In the genomic region with DNA sequence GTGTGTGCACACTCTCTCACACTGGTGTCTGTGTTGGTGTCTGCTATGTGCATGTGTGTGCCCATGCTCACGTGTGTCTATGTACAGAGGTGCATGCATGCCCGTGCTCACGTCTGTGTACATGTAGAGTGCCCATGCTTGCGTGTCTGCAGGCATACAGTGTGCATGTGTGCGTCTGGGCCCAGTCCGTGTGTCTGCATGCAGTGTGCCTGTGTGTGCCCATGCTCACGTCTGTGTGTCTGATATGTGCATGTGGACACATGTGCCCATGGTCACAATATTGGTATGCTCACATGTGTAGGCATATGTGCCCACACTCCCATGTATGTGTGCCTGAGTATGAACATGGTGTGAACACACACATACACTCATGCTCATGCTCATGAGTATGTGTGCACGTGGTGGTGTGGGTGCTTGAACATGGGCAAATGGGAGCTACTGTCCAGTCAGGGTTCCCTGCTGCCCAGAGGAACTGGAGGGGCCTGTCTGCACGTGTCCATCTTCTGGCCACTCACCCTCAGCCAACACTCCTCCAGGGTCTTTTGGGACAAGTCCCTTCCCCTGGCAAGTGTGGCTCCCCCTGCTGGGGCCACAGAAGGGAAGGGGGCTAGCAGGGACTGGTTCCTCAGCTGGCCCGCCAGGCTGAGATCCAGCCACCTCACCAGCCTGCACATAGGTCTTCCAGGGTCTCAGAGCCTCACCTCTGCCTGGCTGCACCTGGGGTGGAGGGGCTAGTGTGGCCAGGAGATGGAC, we compare ENCODE assay signal across 1 cellular context.
A peak's percentile ranks its signal among the peaks of the same experiment; 100 is the strongest.
TF ChIP-seq lines count a peak whose summit lies in the region.

No MANE protein-coding gene starts in this region.

TF ChIP-seq in K562, 482 proteins besides CTCF, POLR2A, EP300 and RAD21 (continued from another document and continues in another):
- TF ChIP-seq, protein P1, sequence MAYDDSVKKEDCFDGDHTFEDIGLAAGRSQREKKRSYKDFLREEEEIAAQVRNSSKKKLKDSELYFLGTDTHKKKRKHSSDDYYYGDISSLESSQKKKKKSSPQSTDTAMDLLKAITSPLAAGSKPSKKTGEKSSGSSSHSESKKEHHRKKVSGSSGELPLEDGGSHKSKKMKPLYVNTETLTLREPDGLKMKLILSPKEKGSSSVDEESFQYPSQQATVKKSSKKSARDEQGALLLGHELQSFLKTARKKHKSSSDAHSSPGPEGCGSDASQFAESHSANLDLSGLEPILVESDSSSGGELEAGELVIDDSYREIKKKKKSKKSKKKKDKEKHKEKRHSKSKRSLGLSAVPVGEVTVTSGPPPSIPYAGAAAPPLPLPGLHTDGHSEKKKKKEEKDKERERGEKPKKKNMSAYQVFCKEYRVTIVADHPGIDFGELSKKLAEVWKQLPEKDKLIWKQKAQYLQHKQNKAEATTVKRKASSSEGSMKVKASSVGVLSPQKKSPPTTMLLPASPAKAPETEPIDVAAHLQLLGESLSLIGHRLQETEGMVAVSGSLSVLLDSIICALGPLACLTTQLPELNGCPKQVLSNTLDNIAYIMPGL (CRISPR knock-in tag; IDR thresholded peaks at IDR 0.05): 0 out of 2 replicates have a peak, but pooled peaks have one; percentile 48
- TF ChIP-seq, protein P2, sequence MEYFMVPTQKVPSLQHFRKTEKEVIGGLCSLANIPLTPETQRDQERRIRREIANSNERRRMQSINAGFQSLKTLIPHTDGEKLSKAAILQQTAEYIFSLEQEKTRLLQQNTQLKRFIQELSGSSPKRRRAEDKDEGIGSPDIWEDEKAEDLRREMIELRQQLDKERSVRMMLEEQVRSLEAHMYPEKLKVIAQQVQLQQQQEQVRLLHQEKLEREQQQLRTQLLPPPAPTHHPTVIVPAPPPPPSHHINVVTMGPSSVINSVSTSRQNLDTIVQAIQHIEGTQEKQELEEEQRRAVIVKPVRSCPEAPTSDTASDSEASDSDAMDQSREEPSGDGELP (CRISPR knock-in tag; IDR thresholded peaks at IDR 0.05; ENCODE audit: borderline replicate concordance): no peak
- no peak for TF ChIP-seq EP400 (IDR thresholded peaks at IDR 0.05)
- TF ChIP-seq ZNF239 (CRISPR knock-in tag; IDR thresholded peaks at IDR 0.05): no peak
- no peak for TF ChIP-seq SMARCA4 (IDR thresholded peaks at IDR 0.05)
- no peak for TF ChIP-seq RFX7 (CRISPR knock-in tag; IDR thresholded peaks at IDR 0.05)
- no peak for TF ChIP-seq CBFB (CRISPR knock-in tag; IDR thresholded peaks at IDR 0.05)
- TF ChIP-seq ZNF778 (CRISPR knock-in tag; IDR thresholded peaks at IDR 0.05): no peak
- TF ChIP-seq ILF3 (IDR thresholded peaks at IDR 0.05; ENCODE audit: borderline replicate concordance): no peak
- peak; percentile 96 for TF ChIP-seq ZBTB7A (IDR thresholded peaks at IDR 0.05; ENCODE audit: borderline replicate concordance, control insufficient read depth, low read depth, low read length)
- TF ChIP-seq SMARCA5 (IDR thresholded peaks at IDR 0.05): no peak
- no peak for TF ChIP-seq ZNF75A (CRISPR knock-in tag; IDR thresholded peaks at IDR 0.05)
- no peak for TF ChIP-seq PYGO2 (tag; IDR thresholded peaks at IDR 0.05)
- TF ChIP-seq PCBP1 (IDR thresholded peaks at IDR 0.05; ENCODE audit: low read depth, low read length, poor library complexity, severe bottlenecking): no peak
- TF ChIP-seq ETS2 (tag; IDR thresholded peaks at IDR 0.05; ENCODE audit: borderline replicate concordance, poor library complexity, severe bottlenecking): no peak
- 0 out of 2 replicates have a peak, but pooled peaks have one; percentile 33 for TF ChIP-seq GATAD2A (IDR thresholded peaks at IDR 0.05)
- TF ChIP-seq ZNF583 (CRISPR knock-in tag; IDR thresholded peaks at IDR 0.05): 0 out of 2 replicates have a peak, but pooled peaks have one; percentile 30
- peak; percentile 68 for TF ChIP-seq MYC (IDR thresholded peaks at IDR 0.05; ENCODE audit: low read depth, low read length)
- TF ChIP-seq MYC (CRISPR knock-in tag; IDR thresholded peaks at IDR 0.05; ENCODE audit: borderline replicate concordance, low read depth): no peak
- TF ChIP-seq MTF1 (CRISPR knock-in tag; IDR thresholded peaks at IDR 0.05; ENCODE audit: borderline replicate concordance): no peak
- no peak for TF ChIP-seq MIER1 (IDR thresholded peaks at IDR 0.05; ENCODE audit: low read depth)
- no peak for TF ChIP-seq IFI16 (CRISPR knock-in tag; IDR thresholded peaks at IDR 0.05)
- TF ChIP-seq MAZ (CRISPR knock-in tag; conservative IDR thresholded peaks at IDR 0.05 in 1 of 2, IDR thresholded peaks at IDR 0.05 in 1 of 2): 0 out of 4 replicates have a peak, but pooled peaks of 1 of the 2 experiments have one; percentile 13
- TF ChIP-seq PHTF2 (CRISPR knock-in tag; IDR thresholded peaks at IDR 0.05): no peak
- TF ChIP-seq PHF21A (IDR thresholded peaks at IDR 0.05; ENCODE audit: borderline replicate concordance, low read depth): 0 out of 2 replicates have a peak, but pooled peaks have one; percentile 42
- no peak for TF ChIP-seq ZNF217 (CRISPR knock-in tag; IDR thresholded peaks at IDR 0.05)
- no peak for TF ChIP-seq ETV6 (IDR thresholded peaks at IDR 0.05; ENCODE audit: borderline replicate concordance in 1 of 2, low read depth in 2 of 2, low read length in 1 of 2)
- TF ChIP-seq ETV6 (CRISPR knock-in tag; IDR thresholded peaks at IDR 0.05; ENCODE audit: borderline replicate concordance): no peak
- TF ChIP-seq, protein P3, sequence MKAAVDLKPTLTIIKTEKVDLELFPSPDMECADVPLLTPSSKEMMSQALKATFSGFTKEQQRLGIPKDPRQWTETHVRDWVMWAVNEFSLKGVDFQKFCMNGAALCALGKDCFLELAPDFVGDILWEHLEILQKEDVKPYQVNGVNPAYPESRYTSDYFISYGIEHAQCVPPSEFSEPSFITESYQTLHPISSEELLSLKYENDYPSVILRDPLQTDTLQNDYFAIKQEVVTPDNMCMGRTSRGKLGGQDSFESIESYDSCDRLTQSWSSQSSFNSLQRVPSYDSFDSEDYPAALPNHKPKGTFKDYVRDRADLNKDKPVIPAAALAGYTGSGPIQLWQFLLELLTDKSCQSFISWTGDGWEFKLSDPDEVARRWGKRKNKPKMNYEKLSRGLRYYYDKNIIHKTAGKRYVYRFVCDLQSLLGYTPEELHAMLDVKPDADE (conservative IDR thresholded peaks at IDR 0.05; ENCODE audit: control insufficient read depth, low read depth, low read length): no peak
- TF ChIP-seq SRF (CRISPR knock-in tag; IDR thresholded peaks at IDR 0.05): no peak
- no peak for TF ChIP-seq RBM34 (IDR thresholded peaks at IDR 0.05; ENCODE audit: borderline replicate concordance, insufficient read depth, low read length)
- peak in 1 of 2 experiments; percentile 64; a peak in 1 of 3 replicates for TF ChIP-seq CBX3 (IDR thresholded peaks at IDR 0.05; ENCODE audit: borderline replicate concordance in 1 of 2, low read length in 2 of 2)
- no peak for TF ChIP-seq DNMT1 (IDR thresholded peaks at IDR 0.05)
- TF ChIP-seq GTF2E2 (tag; IDR thresholded peaks at IDR 0.05): no peak
- no peak for TF ChIP-seq ZNF717 (CRISPR knock-in tag; IDR thresholded peaks at IDR 0.05)
- TF ChIP-seq, protein P4, sequence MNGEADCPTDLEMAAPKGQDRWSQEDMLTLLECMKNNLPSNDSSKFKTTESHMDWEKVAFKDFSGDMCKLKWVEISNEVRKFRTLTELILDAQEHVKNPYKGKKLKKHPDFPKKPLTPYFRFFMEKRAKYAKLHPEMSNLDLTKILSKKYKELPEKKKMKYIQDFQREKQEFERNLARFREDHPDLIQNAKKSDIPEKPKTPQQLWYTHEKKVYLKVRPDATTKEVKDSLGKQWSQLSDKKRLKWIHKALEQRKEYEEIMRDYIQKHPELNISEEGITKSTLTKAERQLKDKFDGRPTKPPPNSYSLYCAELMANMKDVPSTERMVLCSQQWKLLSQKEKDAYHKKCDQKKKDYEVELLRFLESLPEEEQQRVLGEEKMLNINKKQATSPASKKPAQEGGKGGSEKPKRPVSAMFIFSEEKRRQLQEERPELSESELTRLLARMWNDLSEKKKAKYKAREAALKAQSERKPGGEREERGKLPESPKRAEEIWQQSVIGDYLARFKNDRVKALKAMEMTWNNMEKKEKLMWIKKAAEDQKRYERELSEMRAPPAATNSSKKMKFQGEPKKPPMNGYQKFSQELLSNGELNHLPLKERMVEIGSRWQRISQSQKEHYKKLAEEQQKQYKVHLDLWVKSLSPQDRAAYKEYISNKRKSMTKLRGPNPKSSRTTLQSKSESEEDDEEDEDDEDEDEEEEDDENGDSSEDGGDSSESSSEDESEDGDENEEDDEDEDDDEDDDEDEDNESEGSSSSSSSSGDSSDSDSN (IDR thresholded peaks at IDR 0.05; ENCODE audit: borderline replicate concordance in 1 of 2, low read depth in 2 of 2, low read length in 2 of 2): peak in 1 of 2 experiments; percentile 39; a peak in 1 of 4 replicates
- no peak for TF ChIP-seq BRD4 (IDR thresholded peaks at IDR 0.05)
- TF ChIP-seq MCM2 (IDR thresholded peaks at IDR 0.05; ENCODE audit: low read depth): no peak
- TF ChIP-seq TEAD1 (CRISPR knock-in tag; IDR thresholded peaks at IDR 0.05): no peak
- TF ChIP-seq, protein P5, sequence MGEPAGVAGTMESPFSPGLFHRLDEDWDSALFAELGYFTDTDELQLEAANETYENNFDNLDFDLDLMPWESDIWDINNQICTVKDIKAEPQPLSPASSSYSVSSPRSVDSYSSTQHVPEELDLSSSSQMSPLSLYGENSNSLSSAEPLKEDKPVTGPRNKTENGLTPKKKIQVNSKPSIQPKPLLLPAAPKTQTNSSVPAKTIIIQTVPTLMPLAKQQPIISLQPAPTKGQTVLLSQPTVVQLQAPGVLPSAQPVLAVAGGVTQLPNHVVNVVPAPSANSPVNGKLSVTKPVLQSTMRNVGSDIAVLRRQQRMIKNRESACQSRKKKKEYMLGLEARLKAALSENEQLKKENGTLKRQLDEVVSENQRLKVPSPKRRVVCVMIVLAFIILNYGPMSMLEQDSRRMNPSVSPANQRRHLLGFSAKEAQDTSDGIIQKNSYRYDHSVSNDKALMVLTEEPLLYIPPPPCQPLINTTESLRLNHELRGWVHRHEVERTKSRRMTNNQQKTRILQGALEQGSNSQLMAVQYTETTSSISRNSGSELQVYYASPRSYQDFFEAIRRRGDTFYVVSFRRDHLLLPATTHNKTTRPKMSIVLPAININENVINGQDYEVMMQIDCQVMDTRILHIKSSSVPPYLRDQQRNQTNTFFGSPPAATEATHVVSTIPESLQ (CRISPR knock-in tag; IDR thresholded peaks at IDR 0.05): no peak
- TF ChIP-seq HEY1 (CRISPR knock-in tag; IDR thresholded peaks at IDR 0.05; ENCODE audit: borderline replicate concordance): no peak
- TF ChIP-seq DACH1 (IDR thresholded peaks at IDR 0.05; ENCODE audit: partially characterized antibody): peak; percentile 8
- no peak for TF ChIP-seq KLF10 (CRISPR knock-in tag; IDR thresholded peaks at IDR 0.05)
- no peak for TF ChIP-seq ZC3H4 (CRISPR knock-in tag; IDR thresholded peaks at IDR 0.05; ENCODE audit: borderline replicate concordance)
- peak; percentile 17 for TF ChIP-seq TBP (optimal IDR thresholded peaks at IDR 0.05; ENCODE audit: low read depth, low read length)
- TF ChIP-seq POLR3A (IDR thresholded peaks at IDR 0.05; ENCODE audit: borderline replicate concordance, extremely low read depth, insufficient read depth, insufficient read length): no peak
- no peak for TF ChIP-seq TCF7L2 (IDR thresholded peaks at IDR 0.05; ENCODE audit: low read depth, low read length)
- TF ChIP-seq, protein P6, sequence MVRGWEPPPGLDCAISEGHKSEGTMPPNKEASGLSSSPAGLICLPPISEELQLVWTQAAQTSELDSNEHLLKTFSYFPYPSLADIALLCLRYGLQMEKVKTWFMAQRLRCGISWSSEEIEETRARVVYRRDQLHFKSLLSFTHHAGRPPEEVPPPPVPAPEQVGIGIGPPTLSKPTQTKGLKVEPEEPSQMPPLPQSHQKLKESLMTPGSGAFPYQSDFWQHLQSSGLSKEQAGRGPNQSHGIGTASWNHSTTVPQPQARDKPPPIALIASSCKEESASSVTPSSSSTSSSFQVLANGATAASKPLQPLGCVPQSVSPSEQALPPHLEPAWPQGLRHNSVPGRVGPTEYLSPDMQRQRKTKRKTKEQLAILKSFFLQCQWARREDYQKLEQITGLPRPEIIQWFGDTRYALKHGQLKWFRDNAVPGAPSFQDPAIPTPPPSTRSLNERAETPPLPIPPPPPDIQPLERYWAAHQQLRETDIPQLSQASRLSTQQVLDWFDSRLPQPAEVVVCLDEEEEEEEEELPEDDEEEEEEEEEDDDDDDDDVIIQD (CRISPR knock-in tag; IDR thresholded peaks at IDR 0.05): 0 out of 2 replicates have a peak, but pooled peaks have one; percentile 43
- TF ChIP-seq NEUROD1 (IDR thresholded peaks at IDR 0.05; ENCODE audit: borderline replicate concordance, low read depth, low read length, partially characterized antibody): no peak
- TF ChIP-seq KDM5B (IDR thresholded peaks at IDR 0.05; ENCODE audit: insufficient replicate concordance, low read depth, low read length): peak; percentile 24
- no peak for TF ChIP-seq NCOA2 (IDR thresholded peaks at IDR 0.05; ENCODE audit: partially characterized antibody in 2 of 2)
- 0 out of 2 replicates have a peak, but pooled peaks have one; percentile 35 for TF ChIP-seq ZNF77 (CRISPR knock-in tag; IDR thresholded peaks at IDR 0.05)
- TF ChIP-seq ZNF224 (CRISPR knock-in tag; IDR thresholded peaks at IDR 0.05): no peak
- no peak for TF ChIP-seq MCM7 (IDR thresholded peaks at IDR 0.05)
- no peak for TF ChIP-seq FUS (optimal IDR thresholded peaks at IDR 0.05; ENCODE audit: low read depth, low read length)
- TF ChIP-seq ZFX (CRISPR knock-in tag; IDR thresholded peaks at IDR 0.05): no peak
- TF ChIP-seq BDP1 (IDR thresholded peaks at IDR 0.05; ENCODE audit: insufficient read depth, insufficient read length): no peak
- no peak for TF ChIP-seq FOXP1 (CRISPR knock-in tag; IDR thresholded peaks at IDR 0.05)
- peak; percentile 80; the same call in 1 of the 2 replicates for TF ChIP-seq ZNF764 (CRISPR knock-in tag; IDR thresholded peaks at IDR 0.05; ENCODE audit: low read depth)
- no peak for TF ChIP-seq NCOA6 (IDR thresholded peaks at IDR 0.05)
- TF ChIP-seq ZNF561 (CRISPR knock-in tag; conservative IDR thresholded peaks at IDR 0.05): no peak
- TF ChIP-seq CSDE1 (IDR thresholded peaks at IDR 0.05): no peak
- no peak for TF ChIP-seq ZBTB1 (CRISPR knock-in tag; IDR thresholded peaks at IDR 0.05; ENCODE audit: borderline replicate concordance, low read depth)
- TF ChIP-seq, protein P7, sequence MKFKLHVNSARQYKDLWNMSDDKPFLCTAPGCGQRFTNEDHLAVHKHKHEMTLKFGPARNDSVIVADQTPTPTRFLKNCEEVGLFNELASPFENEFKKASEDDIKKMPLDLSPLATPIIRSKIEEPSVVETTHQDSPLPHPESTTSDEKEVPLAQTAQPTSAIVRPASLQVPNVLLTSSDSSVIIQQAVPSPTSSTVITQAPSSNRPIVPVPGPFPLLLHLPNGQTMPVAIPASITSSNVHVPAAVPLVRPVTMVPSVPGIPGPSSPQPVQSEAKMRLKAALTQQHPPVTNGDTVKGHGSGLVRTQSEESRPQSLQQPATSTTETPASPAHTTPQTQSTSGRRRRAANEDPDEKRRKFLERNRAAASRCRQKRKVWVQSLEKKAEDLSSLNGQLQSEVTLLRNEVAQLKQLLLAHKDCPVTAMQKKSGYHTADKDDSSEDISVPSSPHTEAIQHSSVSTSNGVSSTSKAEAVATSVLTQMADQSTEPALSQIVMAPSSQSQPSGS (CRISPR knock-in tag; IDR thresholded peaks at IDR 0.05): no peak
- TF ChIP-seq MEF2D (tag; conservative IDR thresholded peaks at IDR 0.05; ENCODE audit: low read depth): no peak
- TF ChIP-seq NELFE (IDR thresholded peaks at IDR 0.05; ENCODE audit: insufficient read depth, insufficient read length): no peak
- no peak for TF ChIP-seq ESRRB (CRISPR knock-in tag; IDR thresholded peaks at IDR 0.05; ENCODE audit: borderline replicate concordance)
